1 cellular context compared by ENCODE assay signal in the genomic region with DNA sequence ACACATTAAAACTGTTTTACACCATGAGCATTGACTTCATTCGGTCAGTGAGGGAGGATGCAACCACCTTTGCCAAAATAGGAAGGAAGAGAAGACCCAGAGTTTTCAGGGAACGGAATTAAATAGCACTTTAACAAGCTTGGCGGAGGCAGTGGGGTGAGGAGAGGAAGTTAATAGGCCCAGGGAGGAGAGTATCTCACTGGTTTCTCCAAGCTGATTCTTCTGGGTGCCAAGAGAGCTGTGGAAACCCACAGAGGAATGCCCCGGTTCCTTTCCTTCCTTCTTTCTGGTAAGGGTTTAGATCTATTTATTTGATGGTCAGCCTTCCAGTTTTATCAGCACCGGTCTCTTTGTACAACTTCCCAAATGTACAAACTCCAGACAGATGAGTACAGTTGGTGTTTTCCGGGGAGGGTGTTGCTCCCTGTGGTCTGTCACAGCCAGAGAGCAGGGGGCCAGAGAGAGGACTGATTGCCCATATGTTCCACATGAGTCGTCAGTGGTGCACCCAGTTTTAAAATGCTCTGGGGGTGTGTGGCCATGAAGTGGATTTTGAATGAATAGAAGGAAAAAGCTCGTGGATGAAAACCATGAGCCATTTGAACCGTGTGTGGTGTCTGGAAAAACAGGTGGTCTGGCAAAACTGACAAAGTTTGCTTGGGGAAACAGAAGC.
TF ChIP-seq lines count a peak whose summit lies in the region.

No MANE protein-coding gene starts in this region.

TF ChIP-seq in HepG2, 621 proteins besides CTCF, POLR2A, EP300 and RAD21 (continued from another document):
- no peak for TF ChIP-seq ETV5 (CRISPR knock-in tag; IDR thresholded peaks at IDR 0.05; ENCODE audit: borderline replicate concordance)
- no peak for TF ChIP-seq PAX8 (CRISPR knock-in tag; IDR thresholded peaks at IDR 0.05; ENCODE audit: borderline replicate concordance)
- no peak for TF ChIP-seq ZNF879 (CRISPR knock-in tag; IDR thresholded peaks at IDR 0.05)
- no peak for TF ChIP-seq ZNF83 (CRISPR knock-in tag; IDR thresholded peaks at IDR 0.05; ENCODE audit: borderline replicate concordance)
- no peak for TF ChIP-seq SNRNP70 (IDR thresholded peaks at IDR 0.05; ENCODE audit: low read depth, low read length)
- no peak for TF ChIP-seq SOX13 (IDR thresholded peaks at IDR 0.05)
- no peak for TF ChIP-seq SOX13 (CRISPR knock-in tag; conservative IDR thresholded peaks at IDR 0.05 in 1 of 2, IDR thresholded peaks at IDR 0.05 in 1 of 2)
- no peak for TF ChIP-seq ZKSCAN8 (CRISPR knock-in tag; IDR thresholded peaks at IDR 0.05; ENCODE audit: borderline replicate concordance)
- no peak for TF ChIP-seq POGK (CRISPR knock-in tag; conservative IDR thresholded peaks at IDR 0.05)
- TF ChIP-seq ZNF264 (CRISPR knock-in tag; IDR thresholded peaks at IDR 0.05), result no peak
- TF ChIP-seq SIN3A (IDR thresholded peaks at IDR 0.05; ENCODE audit: borderline replicate concordance, low read depth, low read length), result no peak
- no peak for TF ChIP-seq HNRNPL (IDR thresholded peaks at IDR 0.05; ENCODE audit: low read depth, low read length)
- no peak for TF ChIP-seq ZNF557 (CRISPR knock-in tag; IDR thresholded peaks at IDR 0.05)
- no peak for TF ChIP-seq ZC3H13 (CRISPR knock-in tag; IDR thresholded peaks at IDR 0.05)
- TF ChIP-seq, protein P1, sequence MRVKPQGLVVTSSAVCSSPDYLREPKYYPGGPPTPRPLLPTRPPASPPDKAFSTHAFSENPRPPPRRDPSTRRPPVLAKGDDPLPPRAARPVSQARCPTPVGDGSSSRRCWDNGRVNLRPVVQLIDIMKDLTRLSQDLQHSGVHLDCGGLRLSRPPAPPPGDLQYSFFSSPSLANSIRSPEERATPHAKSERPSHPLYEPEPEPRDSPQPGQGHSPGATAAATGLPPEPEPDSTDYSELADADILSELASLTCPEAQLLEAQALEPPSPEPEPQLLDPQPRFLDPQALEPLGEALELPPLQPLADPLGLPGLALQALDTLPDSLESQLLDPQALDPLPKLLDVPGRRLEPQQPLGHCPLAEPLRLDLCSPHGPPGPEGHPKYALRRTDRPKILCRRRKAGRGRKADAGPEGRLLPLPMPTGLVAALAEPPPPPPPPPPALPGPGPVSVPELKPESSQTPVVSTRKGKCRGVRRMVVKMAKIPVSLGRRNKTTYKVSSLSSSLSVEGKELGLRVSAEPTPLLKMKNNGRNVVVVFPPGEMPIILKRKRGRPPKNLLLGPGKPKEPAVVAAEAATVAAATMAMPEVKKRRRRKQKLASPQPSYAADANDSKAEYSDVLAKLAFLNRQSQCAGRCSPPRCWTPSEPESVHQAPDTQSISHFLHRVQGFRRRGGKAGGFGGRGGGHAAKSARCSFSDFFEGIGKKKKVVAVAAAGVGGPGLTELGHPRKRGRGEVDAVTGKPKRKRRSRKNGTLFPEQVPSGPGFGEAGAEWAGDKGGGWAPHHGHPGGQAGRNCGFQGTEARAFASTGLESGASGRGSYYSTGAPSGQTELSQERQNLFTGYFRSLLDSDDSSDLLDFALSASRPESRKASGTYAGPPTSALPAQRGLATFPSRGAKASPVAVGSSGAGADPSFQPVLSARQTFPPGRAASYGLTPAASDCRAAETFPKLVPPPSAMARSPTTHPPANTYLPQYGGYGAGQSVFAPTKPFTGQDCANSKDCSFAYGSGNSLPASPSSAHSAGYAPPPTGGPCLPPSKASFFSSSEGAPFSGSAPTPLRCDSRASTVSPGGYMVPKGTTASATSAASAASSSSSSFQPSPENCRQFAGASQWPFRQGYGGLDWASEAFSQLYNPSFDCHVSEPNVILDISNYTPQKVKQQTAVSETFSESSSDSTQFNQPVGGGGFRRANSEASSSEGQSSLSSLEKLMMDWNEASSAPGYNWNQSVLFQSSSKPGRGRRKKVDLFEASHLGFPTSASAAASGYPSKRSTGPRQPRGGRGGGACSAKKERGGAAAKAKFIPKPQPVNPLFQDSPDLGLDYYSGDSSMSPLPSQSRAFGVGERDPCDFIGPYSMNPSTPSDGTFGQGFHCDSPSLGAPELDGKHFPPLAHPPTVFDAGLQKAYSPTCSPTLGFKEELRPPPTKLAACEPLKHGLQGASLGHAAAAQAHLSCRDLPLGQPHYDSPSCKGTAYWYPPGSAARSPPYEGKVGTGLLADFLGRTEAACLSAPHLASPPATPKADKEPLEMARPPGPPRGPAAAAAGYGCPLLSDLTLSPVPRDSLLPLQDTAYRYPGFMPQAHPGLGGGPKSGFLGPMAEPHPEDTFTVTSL (CRISPR knock-in tag; IDR thresholded peaks at IDR 0.05; ENCODE audit: borderline replicate concordance), result no peak
- TF ChIP-seq ZNF432 (CRISPR knock-in tag; IDR thresholded peaks at IDR 0.05; ENCODE audit: borderline replicate concordance), result no peak
- no peak for TF ChIP-seq KAT2B (IDR thresholded peaks at IDR 0.05; ENCODE audit: borderline replicate concordance, low read depth, low read length)
- no peak for TF ChIP-seq ZNF383 (CRISPR knock-in tag; IDR thresholded peaks at IDR 0.05; ENCODE audit: borderline replicate concordance)
